1 cellular context compared by ENCODE assay signal in the genomic region with DNA sequence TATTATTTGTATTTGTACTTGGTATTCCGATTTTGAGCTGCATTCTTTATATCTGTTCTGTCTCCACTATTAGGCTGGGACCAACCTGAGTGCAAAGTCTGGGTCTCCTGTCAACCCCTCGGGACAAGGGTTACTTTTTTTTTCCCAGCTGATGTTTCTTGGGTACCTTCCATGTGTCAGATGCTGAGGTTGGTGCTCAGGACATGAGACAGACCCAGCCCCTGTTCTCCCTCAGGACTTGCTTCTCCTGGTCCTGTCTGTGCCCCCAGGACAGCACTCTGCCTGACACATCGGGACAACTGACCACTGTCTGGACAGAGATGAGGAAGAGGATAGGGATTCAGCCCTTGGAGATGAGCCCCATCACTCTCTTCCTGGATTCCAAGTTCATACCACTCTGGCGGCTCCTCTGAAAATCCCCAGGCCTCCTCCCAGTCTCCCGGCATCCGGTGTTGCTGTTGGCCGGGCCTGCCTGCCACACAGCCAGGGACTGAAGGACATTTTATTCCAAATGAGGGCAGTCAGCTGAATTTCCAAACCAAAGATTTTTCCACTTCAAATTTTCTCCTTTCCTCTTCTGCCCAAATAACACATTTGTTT.
TF ChIP-seq lines count a peak whose summit lies in the region.

No MANE protein-coding gene starts in this region.

TF ChIP-seq in IMR-90, 13 proteins besides CTCF, POLR2A, EP300 and RAD21 (continued from another document):
- TF ChIP-seq MXI1 (IDR thresholded peaks at IDR 0.05; ENCODE audit: borderline replicate concordance, low read depth, low read length): no peak
- no peak for TF ChIP-seq RFX5 (IDR thresholded peaks at IDR 0.05; ENCODE audit: low read depth, low read length)
- no peak for TF ChIP-seq RCOR1 (IDR thresholded peaks at IDR 0.05; ENCODE audit: insufficient replicate concordance, low read length)
